ENCODE assay signal across 1 cellular context in genomic region chr14:88535149-88535548, GRCh38.
TF ChIP-seq lines count a peak whose summit lies in the region.

No MANE protein-coding gene starts in this region.

TF ChIP-seq in HepG2, 621 proteins besides CTCF, POLR2A, EP300 and RAD21 (continues in another document):
- TF ChIP-seq BRF2 (CRISPR knock-in tag; IDR thresholded peaks at IDR 0.05) = no peak
- no peak for TF ChIP-seq ZNF329 (CRISPR knock-in tag; IDR thresholded peaks at IDR 0.05; ENCODE audit: low read depth)
- no peak for TF ChIP-seq SMYD3 (CRISPR knock-in tag; IDR thresholded peaks at IDR 0.05)
- TF ChIP-seq GTF3A (CRISPR knock-in tag; conservative IDR thresholded peaks at IDR 0.05) = no peak
- TF ChIP-seq FOXC1 (CRISPR knock-in tag; IDR thresholded peaks at IDR 0.05; ENCODE audit: borderline replicate concordance) = no peak
- TF ChIP-seq SOX5 (CRISPR knock-in tag; IDR thresholded peaks at IDR 0.05; ENCODE audit: borderline replicate concordance) = peak; percentile 55; the same call in 1 of the 2 replicates
- no peak for TF ChIP-seq ZNF430 (CRISPR knock-in tag; IDR thresholded peaks at IDR 0.05)
- TF ChIP-seq MEIS2 (CRISPR knock-in tag; IDR thresholded peaks at IDR 0.05) = no peak
- TF ChIP-seq BCL3 (CRISPR knock-in tag; IDR thresholded peaks at IDR 0.05) = no peak
- TF ChIP-seq ZSCAN25 (CRISPR knock-in tag; IDR thresholded peaks at IDR 0.05) = no peak
- TF ChIP-seq MIER2 (CRISPR knock-in tag; IDR thresholded peaks at IDR 0.05) = no peak
- TF ChIP-seq GABPA (IDR thresholded peaks at IDR 0.05; ENCODE audit: low read depth, low read length) = no peak
- TF ChIP-seq GABPA (CRISPR knock-in tag; IDR thresholded peaks at IDR 0.05; ENCODE audit: low read depth) = no peak
- TF ChIP-seq ZNF784 (CRISPR knock-in tag; IDR thresholded peaks at IDR 0.05; ENCODE audit: borderline replicate concordance) = no peak
- TF ChIP-seq TBX3 (IDR thresholded peaks at IDR 0.05; ENCODE audit: borderline replicate concordance) = 0 out of 2 replicates have a peak, but pooled peaks have one; percentile 29
- TF ChIP-seq SAFB2 (CRISPR knock-in tag; IDR thresholded peaks at IDR 0.05; ENCODE audit: borderline replicate concordance, low read depth) = no peak
- no peak for TF ChIP-seq ZNF678 (CRISPR knock-in tag; IDR thresholded peaks at IDR 0.05)
- 0 out of 2 replicates have a peak, but pooled peaks have one; percentile 24 for TF ChIP-seq GATAD2A (CRISPR knock-in tag; IDR thresholded peaks at IDR 0.05)
- TF ChIP-seq HMGXB4 (CRISPR knock-in tag; IDR thresholded peaks at IDR 0.05; ENCODE audit: borderline replicate concordance in 1 of 2, low read depth in 1 of 2) = no peak
- no peak for TF ChIP-seq HOXA7 (CRISPR knock-in tag; IDR thresholded peaks at IDR 0.05)
- no peak for TF ChIP-seq ZMYM2 (CRISPR knock-in tag; IDR thresholded peaks at IDR 0.05)
- no peak for TF ChIP-seq ZBTB7A (CRISPR knock-in tag; IDR thresholded peaks at IDR 0.05)
- TF ChIP-seq AGO2 (optimal IDR thresholded peaks at IDR 0.05; ENCODE audit: low read depth, low read length) = no peak
- peak; percentile 93; the same call in 1 of the 2 replicates for TF ChIP-seq THRA (CRISPR knock-in tag; IDR thresholded peaks at IDR 0.05; ENCODE audit: borderline replicate concordance)
- TF ChIP-seq ZNF549 (CRISPR knock-in tag; IDR thresholded peaks at IDR 0.05) = no peak
- no peak for TF ChIP-seq ZNF383 (CRISPR knock-in tag; IDR thresholded peaks at IDR 0.05; ENCODE audit: borderline replicate concordance)
- peak; percentile 32; the same call in 1 of the 2 replicates for TF ChIP-seq CEBPB (IDR thresholded peaks at IDR 0.05; ENCODE audit: borderline replicate concordance, low read depth, low read length)
- no peak for TF ChIP-seq ZFYVE20 (CRISPR knock-in tag; IDR thresholded peaks at IDR 0.05; ENCODE audit: borderline replicate concordance, low read depth)
- 0 out of 2 replicates have a peak, but pooled peaks have one; percentile 24 for TF ChIP-seq IRF2 (CRISPR knock-in tag; IDR thresholded peaks at IDR 0.05)
- no peak for TF ChIP-seq TARDBP (CRISPR knock-in tag; IDR thresholded peaks at IDR 0.05)
- TF ChIP-seq ZNF616 (CRISPR knock-in tag; IDR thresholded peaks at IDR 0.05; ENCODE audit: low read depth) = no peak
- TF ChIP-seq LBX2 (CRISPR knock-in tag; IDR thresholded peaks at IDR 0.05; ENCODE audit: borderline replicate concordance) = no peak
- no peak for TF ChIP-seq THAP11 (CRISPR knock-in tag; IDR thresholded peaks at IDR 0.05)
- no peak for TF ChIP-seq POLR2AphosphoS5 (IDR thresholded peaks at IDR 0.05; ENCODE audit: low read depth, low read length)
- no peak for TF ChIP-seq ZNF331 (CRISPR knock-in tag; IDR thresholded peaks at IDR 0.05)
- TF ChIP-seq KAT2B (IDR thresholded peaks at IDR 0.05; ENCODE audit: borderline replicate concordance, low read depth, low read length) = no peak
- no peak for TF ChIP-seq LCORL (IDR thresholded peaks at IDR 0.05)
- TF ChIP-seq LCORL (CRISPR knock-in tag; IDR thresholded peaks at IDR 0.05) = no peak
- TF ChIP-seq HINFP (CRISPR knock-in tag; IDR thresholded peaks at IDR 0.05; ENCODE audit: low read depth) = no peak
- TF ChIP-seq HOMEZ (CRISPR knock-in tag; IDR thresholded peaks at IDR 0.05; ENCODE audit: low read depth) = 0 out of 2 replicates have a peak, but pooled peaks have one; percentile 27
- TF ChIP-seq BHLHE40 (IDR thresholded peaks at IDR 0.05; ENCODE audit: low read length) = no peak
- TF ChIP-seq ZNF510 (CRISPR knock-in tag; IDR thresholded peaks at IDR 0.05; ENCODE audit: low read depth) = no peak
- TF ChIP-seq ZFP37 (CRISPR knock-in tag; IDR thresholded peaks at IDR 0.05; ENCODE audit: borderline replicate concordance) = no peak
- peak; percentile 30; the same call in 1 of the 2 replicates for TF ChIP-seq CEBPG (CRISPR knock-in tag; IDR thresholded peaks at IDR 0.05)
- TF ChIP-seq REL (CRISPR knock-in tag; conservative IDR thresholded peaks at IDR 0.05) = no peak
- TF ChIP-seq ZSCAN5A (CRISPR knock-in tag; IDR thresholded peaks at IDR 0.05; ENCODE audit: borderline replicate concordance) = 0 out of 2 replicates have a peak, but pooled peaks have one; percentile 59
- TF ChIP-seq RELA (CRISPR knock-in tag; IDR thresholded peaks at IDR 0.05) = no peak
- no peak for TF ChIP-seq ZNF180 (CRISPR knock-in tag; IDR thresholded peaks at IDR 0.05; ENCODE audit: borderline replicate concordance, low read depth)
- no peak for TF ChIP-seq SNAPC5 (CRISPR knock-in tag; IDR thresholded peaks at IDR 0.05; ENCODE audit: borderline replicate concordance)
- no peak for TF ChIP-seq ZNF512B (CRISPR knock-in tag; IDR thresholded peaks at IDR 0.05; ENCODE audit: borderline replicate concordance)
- no peak for TF ChIP-seq NFIC (IDR thresholded peaks at IDR 0.05; ENCODE audit: low read length)
- no peak for TF ChIP-seq SOX13 (IDR thresholded peaks at IDR 0.05)
- TF ChIP-seq SOX13 (CRISPR knock-in tag; conservative IDR thresholded peaks at IDR 0.05 in 1 of 2, IDR thresholded peaks at IDR 0.05 in 1 of 2) = no peak
- TF ChIP-seq ZNF782 (CRISPR knock-in tag; IDR thresholded peaks at IDR 0.05; ENCODE audit: borderline replicate concordance) = no peak
- TF ChIP-seq KLF13 (CRISPR knock-in tag; IDR thresholded peaks at IDR 0.05) = no peak
- peak; percentile 66 for TF ChIP-seq RXRB (CRISPR knock-in tag; IDR thresholded peaks at IDR 0.05; ENCODE audit: borderline replicate concordance)
- no peak for TF ChIP-seq MATR3 (CRISPR knock-in tag; IDR thresholded peaks at IDR 0.05)
- no peak for TF ChIP-seq RORA (CRISPR knock-in tag; IDR thresholded peaks at IDR 0.05)
- 0 out of 2 replicates have a peak, but pooled peaks have one; percentile 26 for TF ChIP-seq ZFX (CRISPR knock-in tag; IDR thresholded peaks at IDR 0.05; ENCODE audit: low read depth)
- TF ChIP-seq PHF21A (CRISPR knock-in tag; IDR thresholded peaks at IDR 0.05) = no peak
- no peak for TF ChIP-seq FLYWCH1 (CRISPR knock-in tag; IDR thresholded peaks at IDR 0.05)
- TF ChIP-seq ZNF841 (CRISPR knock-in tag; IDR thresholded peaks at IDR 0.05; ENCODE audit: borderline replicate concordance) = no peak
- TF ChIP-seq RXRA (CRISPR knock-in tag; IDR thresholded peaks at IDR 0.05) = peak; percentile 22; the same call in 1 of the 2 replicates
- TF ChIP-seq DR1 (CRISPR knock-in tag; IDR thresholded peaks at IDR 0.05) = no peak
